Comparison of ENCODE assay signal across 26 cellular contexts in genomic region chr10:85235258-85235657, GRCh38.
"Had no signal": no experiment of that assay in that cellular context is flagged by ENCODE, and none has a peak within 500 bp of the region (broad histone marks: within the 10 kb centered on the region; RNA-seq: fewer than 3 reads in every experiment).

No MANE protein-coding gene starts in this region.

- H3K9me3 Mint-ChIP-seq: activated CD4-positive, alpha-beta memory T cell treated with anti-CD3 and anti-CD28 coated beads, Interleukin-2, amount 10 ng/mL, durations not matched to agents 7 days and 5 days; activated CD4-positive, alpha-beta T cell treated with anti-CD3 and anti-CD28 coated beads, Interleukin-2, amount 10 ng/mL, durations not matched to agents 24 days and 14 days; activated naive CD8-positive, alpha-beta T cell treated with anti-CD3 and anti-CD28 coated beads, Interleukin-2, amount 10 ng/mL, durations not matched to agents 7 days and 5 days; activated T-cell treated with anti-CD3 and anti-CD28 coated beads, Interleukin-2, amount 50 U/mL, for 24 hours; activated T-cell treated with anti-CD3 and anti-CD28 coated beads, Interleukin-2, amount 50 U/mL, for 72 hours; dendritic cell treated with granulocyte-macrophage colony-stimulating factor and Interleukin-4, amounts not matched to agents 40 ng/mL and 50 ng/mL, for 4 days; endodermal cell had no signal

- H3K36me3 Mint-ChIP-seq: activated naive CD4-positive, alpha-beta T cell treated with anti-CD3 and anti-CD28 coated beads, Interleukin-2, amount 10 ng/mL, durations not matched to agents 7 days and 5 days; activated naive CD4-positive, alpha-beta T cell treated with anti-CD3 and anti-CD28 coated beads, Interleukin-2, amount 50 U/mL, for 72 hours; activated naive CD8-positive, alpha-beta T cell treated with anti-CD3 and anti-CD28 coated beads, Interleukin-2, amount 10 ng/mL, durations not matched to agents 7 days and 5 days had no signal

- ATAC-seq: activated CD4-positive, alpha-beta T cell treated with anti-CD3 and anti-CD28 coated beads for 36 hours; activated naive CD4-positive, alpha-beta T cell treated with anti-CD3 and anti-CD28 coated beads, Interleukin-2, amount 50 U/mL, for 72 hours; activated T-cell treated with anti-CD3 and anti-CD28 coated beads, Interleukin-2, amount 50 U/mL, for 72 hours; esophagus mucosa; heart left ventricle had no signal

- H3K4me1 Mint-ChIP-seq: activated CD4-positive, alpha-beta memory T cell treated with anti-CD3 and anti-CD28 coated beads, Interleukin-2, amount 10 ng/mL, durations not matched to agents 7 days and 5 days; activated CD4-positive, alpha-beta T cell treated with anti-CD3 and anti-CD28 coated beads for 36 hours; activated CD4-positive, alpha-beta T cell treated with anti-CD3 and anti-CD28 coated beads, Interleukin-2, amount 10 ng/mL, durations not matched to agents 24 days and 14 days; activated naive CD4-positive, alpha-beta T cell treated with anti-CD3 and anti-CD28 coated beads, Interleukin-2, amount 10 ng/mL, durations not matched to agents 7 days and 5 days; activated naive CD8-positive, alpha-beta T cell treated with anti-CD3 and anti-CD28 coated beads, Interleukin-2, amount 10 ng/mL, durations not matched to agents 7 days and 5 days; central memory CD8-positive, alpha-beta T cell; endodermal cell had no signal

- H3K27me3 Mint-ChIP-seq: activated CD4-positive, alpha-beta memory T cell treated with anti-CD3 and anti-CD28 coated beads, Interleukin-2, amount 10 ng/mL, durations not matched to agents 7 days and 5 days; activated CD4-positive, alpha-beta T cell treated with anti-CD3 and anti-CD28 coated beads for 36 hours; activated CD4-positive, alpha-beta T cell treated with anti-CD3 and anti-CD28 coated beads, Interleukin-2, amount 10 ng/mL, durations not matched to agents 24 days and 14 days; activated naive CD4-positive, alpha-beta T cell treated with anti-CD3 and anti-CD28 coated beads, Interleukin-2, amount 10 ng/mL, durations not matched to agents 7 days and 5 days; activated naive CD8-positive, alpha-beta T cell treated with anti-CD3 and anti-CD28 coated beads, Interleukin-2, amount 10 ng/mL, durations not matched to agents 7 days and 5 days; activated T-cell treated with anti-CD3 and anti-CD28 coated beads, Interleukin-2, amount 50 U/mL, for 24 hours; central memory CD8-positive, alpha-beta T cell; dendritic cell treated with granulocyte-macrophage colony-stimulating factor and Interleukin-4, amounts not matched to agents 40 ng/mL and 50 ng/mL, for 4 days had no signal

- H3K27ac Mint-ChIP-seq: activated CD4-positive, alpha-beta memory T cell treated with anti-CD3 and anti-CD28 coated beads, Interleukin-2, amount 10 ng/mL, durations not matched to agents 7 days and 5 days; activated CD4-positive, alpha-beta T cell treated with anti-CD3 and anti-CD28 coated beads for 36 hours; activated CD4-positive, alpha-beta T cell treated with anti-CD3 and anti-CD28 coated beads, Interleukin-2, amount 10 ng/mL, durations not matched to agents 24 days and 14 days; activated naive CD4-positive, alpha-beta T cell treated with anti-CD3 and anti-CD28 coated beads, Interleukin-2, amount 10 ng/mL, durations not matched to agents 7 days and 5 days; activated naive CD4-positive, alpha-beta T cell treated with anti-CD3 and anti-CD28 coated beads, Interleukin-2, amount 50 U/mL, for 72 hours; activated naive CD8-positive, alpha-beta T cell treated with anti-CD3 and anti-CD28 coated beads, Interleukin-2, amount 10 ng/mL, durations not matched to agents 7 days and 5 days; activated T-cell treated with anti-CD3 and anti-CD28 coated beads, Interleukin-2, amount 50 U/mL, for 24 hours; activated T-cell treated with anti-CD3 and anti-CD28 coated beads, Interleukin-2, amount 50 U/mL, for 72 hours; dendritic cell treated with granulocyte-macrophage colony-stimulating factor and Interleukin-4, amounts not matched to agents 40 ng/mL and 50 ng/mL, for 4 days; endodermal cell had no signal

- H3K4me3 Mint-ChIP-seq: activated CD4-positive, alpha-beta memory T cell treated with anti-CD3 and anti-CD28 coated beads, Interleukin-2, amount 10 ng/mL, durations not matched to agents 7 days and 5 days; activated CD4-positive, alpha-beta T cell treated with anti-CD3 and anti-CD28 coated beads for 36 hours; activated CD4-positive, alpha-beta T cell treated with anti-CD3 and anti-CD28 coated beads, Interleukin-2, amount 10 ng/mL, durations not matched to agents 24 days and 14 days; activated naive CD4-positive, alpha-beta T cell treated with anti-CD3 and anti-CD28 coated beads, Interleukin-2, amount 10 ng/mL, durations not matched to agents 7 days and 5 days; activated naive CD8-positive, alpha-beta T cell treated with anti-CD3 and anti-CD28 coated beads, Interleukin-2, amount 10 ng/mL, durations not matched to agents 7 days and 5 days; activated T-cell treated with anti-CD3 and anti-CD28 coated beads, Interleukin-2, amount 50 U/mL, for 24 hours; activated T-cell treated with anti-CD3 and anti-CD28 coated beads, Interleukin-2, amount 50 U/mL, for 72 hours; central memory CD8-positive, alpha-beta T cell; dendritic cell treated with granulocyte-macrophage colony-stimulating factor and Interleukin-4, amounts not matched to agents 40 ng/mL and 50 ng/mL, for 4 days; endodermal cell had no signal

- DNase-seq: activated CD4-positive, alpha-beta memory T cell treated with anti-CD3 and anti-CD28 coated beads, Interleukin-2, amount 10 ng/mL, durations not matched to agents 7 days and 5 days; activated CD4-positive, alpha-beta T cell treated with anti-CD3 and anti-CD28 coated beads for 36 hours; activated CD4-positive, alpha-beta T cell treated with anti-CD3 and anti-CD28 coated beads, Interleukin-2, amount 10 ng/mL, durations not matched to agents 24 days and 14 days; activated CD4-positive, alpha-beta T cell treated with anti-CD3 and anti-CD28 coated beads, Interleukin-2, amount 50 U/mL, for 4 hours; activated CD4-positive, CD25-positive, alpha-beta regulatory T cell; activated CD4-positive, CD25-positive, alpha-beta regulatory T cell treated with anti-CD3 and anti-CD28 coated beads, Interleukin-2, amount 50 U/mL, for 72 hours; activated CD8-positive, alpha-beta memory T cell treated with anti-CD3 and anti-CD28 coated beads, Interleukin-2, amount 50 U/mL, for 48 hours; activated gamma-delta T cell; activated naive CD4-positive, alpha-beta T cell; activated naive CD4-positive, alpha-beta T cell treated with anti-CD3 and anti-CD28 coated beads, Interleukin-2, amount 10 ng/mL, durations not matched to agents 7 days and 5 days; activated naive CD8-positive, alpha-beta T cell treated with anti-CD3 and anti-CD28 coated beads, Interleukin-2, amount 10 ng/mL, durations not matched to agents 7 days and 5 days; activated T-cell treated with anti-CD3 and anti-CD28 coated beads for 4 hours; activated T-cell treated with anti-CD3 and anti-CD28 coated beads, Interleukin-2, amount 50 U/mL, for 24 hours; activated T-cell treated with anti-CD3 and anti-CD28 coated beads, Interleukin-2, amount 50 U/mL, for 72 hours; brain microvascular endothelial cell; dorsolateral prefrontal cortex; effector memory CD4-positive, alpha-beta T cell; endodermal cell; foreskin fibroblast; glutamatergic neuron; heart left ventricle; T-helper 2 cell had no signal
